In the genomic region with DNA sequence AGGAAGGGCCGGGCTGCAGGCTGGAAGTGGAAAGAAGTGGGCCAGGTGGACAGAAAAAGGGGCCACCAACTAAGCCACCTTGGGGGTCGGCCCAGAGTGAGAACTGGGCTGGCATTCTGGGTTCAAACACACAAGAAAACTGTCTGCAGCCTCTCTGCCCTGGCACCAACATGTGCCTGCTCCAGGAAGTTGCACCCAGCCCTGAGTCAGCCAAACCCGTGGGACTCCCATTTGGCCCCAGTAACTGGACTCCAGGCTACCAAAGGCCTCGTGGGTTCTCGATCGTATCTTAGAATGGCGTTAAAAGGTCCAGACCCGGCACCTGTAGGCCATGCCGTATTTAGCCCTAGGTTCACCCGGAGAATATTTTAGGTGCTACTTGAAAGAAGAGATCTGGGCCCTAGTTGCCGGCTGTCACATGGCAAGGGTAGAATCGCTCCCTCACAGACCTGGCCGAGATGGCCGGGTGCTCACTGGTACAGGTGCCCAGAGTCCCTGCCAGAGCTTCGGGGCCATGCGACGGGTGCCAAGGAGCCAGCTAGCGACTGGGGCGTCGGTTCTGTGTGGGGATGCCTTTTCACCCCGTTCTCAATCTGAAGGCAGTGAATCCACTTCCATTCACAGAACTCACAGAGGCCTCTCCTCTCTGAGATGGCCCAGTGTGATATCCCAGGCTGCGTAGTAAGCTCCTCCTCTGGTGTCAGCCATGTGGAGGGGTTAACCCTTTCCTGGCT, we compare ENCODE assay signal across 11 cellular contexts.
A peak's percentile ranks its signal among the peaks of the same experiment; 100 is the strongest.
DNase-seq lines count a peak whose midpoint lies in the region; ATAC-seq, FAIRE-seq and TF ChIP-seq lines count a peak whose summit lies in the region.
"Had no signal": no experiment of that assay in that cellular context is flagged by ENCODE, and none has a peak within 500 bp of the region (broad histone marks: within the 10 kb centered on the region; RNA-seq: fewer than 3 reads in every experiment).

No MANE protein-coding gene starts in this region.

- peaks cover 100% of the 10 kb centered on the region for H3K79me2 ChIP-seq in OCI-LY7 (ENCODE audit: insufficient read depth, low read depth, low read length)
- H3K79me2 ChIP-seq in MM.1S (ENCODE audit: low read length): peaks cover 98% of the 10 kb centered on the region

- no TSS peak for BruUV-seq in OCI-LY7 (replicated peaks; lab: Mats Ljungman, UMichigan)

- H4K20me1 ChIP-seq in OCI-LY7 (ENCODE audit: insufficient read depth, low read length) (peaks cover 15% of the 10 kb centered on the region), MM.1S (ENCODE audit: insufficient read depth, low read length) (no peaks in the 10 kb centered on the region)

- no peak for TF ChIP-seq CTCF in CD8-positive, alpha-beta T cell (IDR thresholded peaks at IDR 0.05)
- no peak for TF ChIP-seq CTCF in OCI-LY7 (conservative IDR thresholded peaks at IDR 0.05; ENCODE audit: low read length)
- TF ChIP-seq CTCF in pancreas (IDR thresholded peaks at IDR 0.05): no peak
- no peak for TF ChIP-seq CTCF in MM.1S (IDR thresholded peaks at IDR 0.05; ENCODE audit: low read length)

- H3K4me2 ChIP-seq in OCI-LY7 (ENCODE audit: low read length): peak overlapping the region; percentile 93
- H3K4me2 ChIP-seq in MM.1S (ENCODE audit: low read depth, low read length): no peak overlapping the region

- no peak overlapping the region for H3K27ac ChIP-seq in CD8-positive, alpha-beta T cell (ENCODE audit: low read depth, low read length)
- H3K27ac ChIP-seq in OCI-LY7 (ENCODE audit: low read depth, low read length, poor library complexity, severe bottlenecking): peak overlapping the region; percentile 94
- peak overlapping the region; percentile 95 for H3K27ac ChIP-seq in epithelial cell of prostate
- peak overlapping the region; percentile 30 to 85 (median 66) for H3K27ac ChIP-seq in pancreas
- H3K27ac ChIP-seq in MM.1S (ENCODE audit: low read length): no peak overlapping the region

- WGBS in pancreas, 2 donors: 36 to 37% methylated on average over 22 of the region's 22 CpGs

- no peaks in the 10 kb centered on the region for H3K36me3 ChIP-seq in CD8-positive, alpha-beta T cell (ENCODE audit: insufficient read depth, low read length)
- H3K36me3 ChIP-seq in OCI-LY7 (ENCODE audit: insufficient read depth, low read length) (peaks cover 33% of the 10 kb centered on the region), pancreas (no peaks in the 10 kb centered on the region), MM.1S (replicated peaks; ENCODE audit: insufficient read depth, low read length) (no peaks in the 10 kb centered on the region; the same call in 1 of the 2 replicates)

- H3K27me3 ChIP-seq in CD8-positive, alpha-beta T cell (ENCODE audit: insufficient read depth, low read length): no peaks in the 10 kb centered on the region
- H3K27me3 ChIP-seq in pancreas (no peaks in the 10 kb centered on the region), MM.1S (replicated peaks; ENCODE audit: insufficient read depth, low read length) (no peaks in the 10 kb centered on the region)

- FAIRE-seq in pancreas (lab: Jason Lieb, UNC): no peak

- no peak overlapping the region for H2AFZ ChIP-seq in OCI-LY7 (ENCODE audit: low read length)
- no peak overlapping the region for H2AFZ ChIP-seq in MM.1S (ENCODE audit: low read length)

- H3K9me3 ChIP-seq in CD8-positive, alpha-beta T cell (ENCODE audit: low read length): no peaks in the 10 kb centered on the region
- no peaks in the 10 kb centered on the region for H3K9me3 ChIP-seq in OCI-LY7 (ENCODE audit: low read length)
- H3K9me3 ChIP-seq in pancreas: no peaks in the 10 kb centered on the region
- no peaks in the 10 kb centered on the region for H3K9me3 ChIP-seq in MM.1S (replicated peaks; ENCODE audit: insufficient read depth, low read length)
- H3K9me3 ChIP-seq: Caco-2 had no signal

- H3K4me1 ChIP-seq in CD8-positive, alpha-beta T cell (ENCODE audit: insufficient read depth, low read length): peaks cover 44% of the 10 kb centered on the region
- H3K4me1 ChIP-seq in OCI-LY7 (ENCODE audit: insufficient read depth, low read length, poor library complexity, severe bottlenecking) (peaks cover 74% of the 10 kb centered on the region), pancreas (peaks cover 13 to 38% (median 32%) of the 10 kb centered on the region in 3 donors), MM.1S (ENCODE audit: low read length) (no peaks in the 10 kb centered on the region; the same call in 1 of the 2 replicates)

- peak overlapping the region; percentile 26 for H3K4me3 Mint-ChIP-seq in CD8-positive, alpha-beta T cell

- CTCF ChIA-PET in CD8-positive, alpha-beta T cell (lab: Charles Lee): no interaction called here
- CTCF ChIA-PET in OCI-LY7 (lab: Charles Lee; ENCODE audit: unreplicated experiment): interaction anchor here (1.4 to 2.5 kb wide), 2 partner anchors 8 to 68 kb away, joined by 4 to 9 read pairs; no protein-coding TSS in a partner anchor

- 0 out of 2 replicates have a peak, but pooled peaks cover 2% of the 10 kb centered on the region for H3F3A ChIP-seq in MM.1S (ENCODE audit: insufficient read depth, low read length)

- H3K4me1 Mint-ChIP-seq in CD8-positive, alpha-beta T cell (ENCODE audit: low read depth): peaks cover 47% of the 10 kb centered on the region

- no peaks in the 10 kb centered on the region for H3K9me3 Mint-ChIP-seq in CD8-positive, alpha-beta T cell
- H3K9me3 Mint-ChIP-seq: activated CD4-positive, alpha-beta T cell treated with anti-CD3 and anti-CD28 coated beads, Interleukin-2, amount 10 ng/mL, durations not matched to agents 24 days and 14 days had no signal

- H3K36me3 Mint-ChIP-seq in CD8-positive, alpha-beta T cell: no peaks in the 10 kb centered on the region

- H3K9me2 ChIP-seq in OCI-LY7 (ENCODE audit: insufficient read depth, low read length): no peaks in the 10 kb centered on the region
- no peaks in the 10 kb centered on the region for H3K9me2 ChIP-seq in MM.1S (replicated peaks; ENCODE audit: insufficient read depth, low read length)

- H3K9ac ChIP-seq in MM.1S (ENCODE audit: low read length): no peak overlapping the region

- no peak overlapping the region for H3K27ac Mint-ChIP-seq in CD8-positive, alpha-beta T cell
- H3K27ac Mint-ChIP-seq: activated CD4-positive, alpha-beta T cell treated with anti-CD3 and anti-CD28 coated beads, Interleukin-2, amount 10 ng/mL, durations not matched to agents 24 days and 14 days had no signal

- H3K4me3 ChIP-seq in CD8-positive, alpha-beta T cell (ENCODE audit: low read depth, low read length): no peak overlapping the region
- H3K4me3 ChIP-seq in OCI-LY7 (ENCODE audit: low read depth, low read length, poor library complexity, severe bottlenecking): peak overlapping the region; percentile 99
- H3K4me3 ChIP-seq in pancreas: peak overlapping the region in 1 of 4 donors; percentile 22
- no peak overlapping the region for H3K4me3 ChIP-seq in MM.1S (ENCODE audit: low read length)

- POLR2A ChIA-PET in CD8-positive, alpha-beta T cell (lab: Charles Lee): interaction anchor here (0.5 kb wide), 1 partner anchor 12 kb away, joined by 4 read pairs; no protein-coding TSS in a partner anchor
- POLR2A ChIA-PET in OCI-LY7 (lab: Charles Lee): no interaction called here

- H3K27me3 Mint-ChIP-seq in CD8-positive, alpha-beta T cell (ENCODE audit: low read depth): no peaks in the 10 kb centered on the region

- intact Hi-C loops in CD8-positive, alpha-beta T cell (cut with DNase I, micrococcal nuclease): loop anchor here in 1 of 2 experiments (5.0 to 10.0 kb wide), 2 partner anchors 137 to 385 kb away; a partner anchor contains a TSS
- intact Hi-C loops in OCI-LY7 (cut with micrococcal nuclease; ENCODE audit: unreplicated experiment) (loop anchor here (2.0 kb wide), 1 partner anchor 69 kb away; no protein-coding TSS in a partner anchor), pancreas (cut with DNase I) (no loop called here)

- no peak for DNase-seq in CD8-positive, alpha-beta T cell
- DNase-seq in OCI-LY7 (ENCODE audit: low spot score): peak; percentile 53
- DNase-seq in epithelial cell of prostate (ENCODE audit: low read depth, low spot score): no peak
- peak; percentile 65 to 78 (median 70) for DNase-seq in pancreas
- DNase-seq in NCI-H1417 treated with DMSO at 0.1 percent for 48 hours (lab: John Stamatoyannopoulos, UW): no peak
- DNase-seq in activated CD8-positive, alpha-beta memory T cell treated with anti-CD3 and anti-CD28 coated beads for 24 hours: no peak
- no peak for DNase-seq in MM.1S
- no peak for DNase-seq in stimulated activated CD4-positive, alpha-beta T cell treated with anti-CD3 and anti-CD28 coated beads, Interleukin-1b, Interleukin-23, amount 100 ng/mL, for 48 hours
- DNase-seq: activated CD4-positive, alpha-beta T cell treated with anti-CD3 and anti-CD28 coated beads, Interleukin-2, amount 10 ng/mL, durations not matched to agents 24 days and 14 days; Caco-2; dermis blood vessel endothelial cell had no signal

- no peak for ATAC-seq in CD8-positive, alpha-beta T cell
- peak; percentile 45 to 62 (median 56) for ATAC-seq in pancreas

Comparison
In these comparisons a context has a peak if more than half of its experiments do, and no peak if none do; other contexts are left out.
1. DNase-seq: peak in OCI-LY7 (single experiment) and pancreas (6 of 6); none in CD8-positive, alpha-beta T cell (0 of 7), epithelial cell of prostate (single experiment), NCI-H1417 treated with DMSO at 0.1 percent for 48 hours (single experiment), activated CD8-positive, alpha-beta memory T cell treated with anti-CD3 and anti-CD28 coated beads for 24 hours (single experiment), MM.1S (single experiment) and stimulated activated CD4-positive, alpha-beta T cell treated with anti-CD3 and anti-CD28 coated beads, Interleukin-1b, Interleukin-23, amount 100 ng/mL, for 48 hours (single experiment).
2. H3K27ac ChIP-seq: peak in OCI-LY7 (single experiment), epithelial cell of prostate (single experiment) and pancreas (4 of 4); none in CD8-positive, alpha-beta T cell (single experiment) and MM.1S (single experiment).